Comparison of ENCODE assay signal across 17 cellular contexts in genomic region chr3:116093374-116093773, GRCh38.
DNase-seq lines count a peak whose midpoint lies in the region; ATAC-seq, FAIRE-seq and TF ChIP-seq lines count a peak whose summit lies in the region.
"Had no signal": no experiment of that assay in that cellular context is flagged by ENCODE, and none has a peak within 500 bp of the region (broad histone marks: within the 10 kb centered on the region; RNA-seq: fewer than 3 reads in every experiment).

No MANE protein-coding gene starts in this region.

- peak; percentile 42 for ATAC-seq in GM18907 (IDR thresholded peaks at IDR 0.05; ENCODE audit: unreplicated experiment)
- ATAC-seq in HepG2 = no peak
- no peak for ATAC-seq in CD4-positive, alpha-beta T cell (ENCODE audit: poor library complexity)
- ATAC-seq: HCT116 had no signal

- no peak overlapping the region for H3K4me3 Mint-ChIP-seq in CD4-positive, alpha-beta T cell
- no peak overlapping the region for H3K4me3 Mint-ChIP-seq in Caco-2 (ENCODE audit: unreplicated experiment)
- H3K4me3 Mint-ChIP-seq: CD14-positive monocyte; CD8-positive, alpha-beta memory T cell had no signal

- H3K4me3 ChIP-seq in HepG2 (replicated peaks in 1 of 3; ENCODE audit: insufficient read depth in 1 of 3, low read depth in 2 of 3, low read length in 3 of 3) = no peak overlapping the region
- no peak overlapping the region for H3K4me3 ChIP-seq in Caco-2 (ENCODE audit: low read depth, low read length)
- H3K4me3 ChIP-seq: GM23248 had no signal

- 1% methylated on average over 2 of the region's 2 CpGs for WGBS in HepG2 (ENCODE audit: low lambda C conversion rate)

- no peak for TF ChIP-seq CTCF in HepG2 (CRISPR knock-in tag; IDR thresholded peaks at IDR 0.05)
- TF ChIP-seq CTCF in CD4-positive, alpha-beta T cell (IDR thresholded peaks at IDR 0.05) = no peak
- TF ChIP-seq CTCF in Caco-2 (IDR thresholded peaks at IDR 0.05; ENCODE audit: insufficient read depth in 1 of 2, low read depth in 1 of 2, low read length in 1 of 2, severe bottlenecking in 1 of 2, unreplicated experiment in 1 of 2) = no peak

- no peak overlapping the region for H3K9ac ChIP-seq in HepG2 (ENCODE audit: insufficient read depth, low read depth, low read length)
- H3K9ac ChIP-seq: GM23248, KMS-11 had no signal

- TF ChIP-seq RAD21 in HepG2 (CRISPR knock-in tag; IDR thresholded peaks at IDR 0.05) = no peak

- DNase-seq in caudate nucleus (lab: John Stamatoyannopoulos, UW) (no peak), HepG2 (ENCODE audit: low spot score) (no peak), germinal center (ENCODE audit: low spot score) (no peak), NCI-H146 (lab: John Stamatoyannopoulos, UW) (no peak), Caco-2 (no peak)
- DNase-seq in CD4-positive, alpha-beta T cell = no peak
- DNase-seq: CD8-positive, alpha-beta memory T cell; DMS 273 treated with DMSO at 0.1 percent for 48 hours; DMS79 treated with DMSO at 0.1 percent for 48 hours; EL; GDM1; GM23248 had no signal

- no peak overlapping the region for H3K27ac Mint-ChIP-seq in CD4-positive, alpha-beta T cell
- no peak overlapping the region for H3K27ac Mint-ChIP-seq in Caco-2 (ENCODE audit: unreplicated experiment)
- H3K27ac Mint-ChIP-seq: CD14-positive monocyte; CD8-positive, alpha-beta memory T cell had no signal

- no peaks in the 10 kb centered on the region; a peak in 2 of 5 replicates for H3K27me3 ChIP-seq in HepG2 (ENCODE audit: control insufficient read depth in 1 of 2, insufficient read depth in 2 of 2, low read length in 2 of 2)
- H3K27me3 ChIP-seq in CD4-positive, alpha-beta T cell (ENCODE audit: control insufficient read depth, insufficient read depth, low read length) = no peaks in the 10 kb centered on the region
- no peaks in the 10 kb centered on the region for H3K27me3 ChIP-seq in Caco-2 (replicated peaks; ENCODE audit: control insufficient read depth, insufficient read depth, low read length)

- POLR2A ChIA-PET in HepG2 (lab: Yijun Ruan, JAX) = no interaction called here
- POLR2A ChIA-PET in CD4-positive, alpha-beta T cell (lab: Charles Lee) = no interaction called here
- POLR2A ChIA-PET in Caco-2 (lab: Charles Lee) = no interaction called here

- no peaks in the 10 kb centered on the region for H3K9me3 ChIP-seq in HepG2 (ENCODE audit: low read length)
- H3K9me3 ChIP-seq in CD4-positive, alpha-beta T cell (ENCODE audit: control insufficient read depth, low read length) = no peaks in the 10 kb centered on the region
- no peaks in the 10 kb centered on the region for H3K9me3 ChIP-seq in Caco-2

- H3K27me3 Mint-ChIP-seq in CD4-positive, alpha-beta T cell = no peaks in the 10 kb centered on the region
- H3K27me3 Mint-ChIP-seq in Caco-2 (ENCODE audit: insufficient read depth, unreplicated experiment) = no peaks in the 10 kb centered on the region
- H3K27me3 Mint-ChIP-seq: CD8-positive, alpha-beta memory T cell had no signal

- no peaks in the 10 kb centered on the region for H3K36me3 Mint-ChIP-seq in CD4-positive, alpha-beta T cell (ENCODE audit: low read depth)
- no peaks in the 10 kb centered on the region for H3K36me3 Mint-ChIP-seq in Caco-2 (ENCODE audit: insufficient read depth, unreplicated experiment)
- H3K36me3 Mint-ChIP-seq: CD14-positive monocyte; CD8-positive, alpha-beta memory T cell had no signal

- BruUV-seq in HepG2 (replicated peaks; lab: Mats Ljungman, UMichigan) (no TSS peak), Caco-2 (replicated peaks; lab: Mats Ljungman, UMichigan) (no TSS peak)

- in situ Hi-C loops in HepG2 (cut with HindIII; ENCODE audit: extremely low pct_ligation_motif_present, low pct_unique_long_range_greater_than_20kb) = no loop called here

- CTCF ChIA-PET in HepG2 (lab: Yijun Ruan, JAX; ENCODE audit: low intra/inter-chr PET ratio, low total read pairs) (no interaction called here), Caco-2 (lab: Charles Lee) (no interaction called here)
- CTCF ChIA-PET in CD4-positive, alpha-beta T cell (lab: Charles Lee) = no interaction called here

- no peak for TF ChIP-seq POLR2A in HepG2 (IDR thresholded peaks at IDR 0.05; ENCODE audit: insufficient read depth in 1 of 2, low read depth in 2 of 2, low read length in 2 of 2)

- H3K79me2 ChIP-seq in HepG2 (ENCODE audit: insufficient read depth, low read length) = no peaks in the 10 kb centered on the region

- H3K27ac ChIP-seq in caudate nucleus (ENCODE audit: low read depth, low read length) (peak overlapping the region; percentile 8), HepG2 (ENCODE audit: extremely low read length, insufficient read depth, low read length) (no peak overlapping the region)
- H3K27ac ChIP-seq in CD4-positive, alpha-beta T cell (ENCODE audit: low read depth, low read length) = no peak overlapping the region
- H3K27ac ChIP-seq: GM23248, KMS-11 had no signal

- H3K4me1 ChIP-seq in HepG2 (ENCODE audit: insufficient read depth, low read length) = no peaks in the 10 kb centered on the region
- H3K4me1 ChIP-seq in Caco-2 = no peaks in the 10 kb centered on the region

- intact Hi-C loops in HepG2 (cut with micrococcal nuclease; ENCODE audit: unreplicated experiment) = no loop called here
- intact Hi-C loops in CD4-positive, alpha-beta T cell (cut with DNase I, micrococcal nuclease) = no loop called here
- intact Hi-C loops in Caco-2 (cut with micrococcal nuclease; ENCODE audit: unreplicated experiment) = no loop called here

- no peak for FAIRE-seq in HepG2 (lab: Jason Lieb, UNC)
- FAIRE-seq: H54 had no signal

- no peaks in the 10 kb centered on the region for H3K9me3 Mint-ChIP-seq in CD4-positive, alpha-beta T cell
- H3K9me3 Mint-ChIP-seq in Caco-2 (ENCODE audit: unreplicated experiment) = no peaks in the 10 kb centered on the region

- no peak overlapping the region for H3K4me2 ChIP-seq in HepG2 (ENCODE audit: low read depth, low read length)
- H3K4me2 ChIP-seq: KMS-11 had no signal

- no peaks in the 10 kb centered on the region for H4K20me1 ChIP-seq in HepG2 (ENCODE audit: insufficient read depth, low read length)

- H3K4me1 Mint-ChIP-seq in CD4-positive, alpha-beta T cell (ENCODE audit: low read depth) = no peaks in the 10 kb centered on the region
- no peaks in the 10 kb centered on the region for H3K4me1 Mint-ChIP-seq in Caco-2 (ENCODE audit: low read depth, unreplicated experiment)
- H3K4me1 Mint-ChIP-seq: CD14-positive monocyte; CD8-positive, alpha-beta memory T cell had no signal

- no peak for TF ChIP-seq EP300 in HepG2 (IDR thresholded peaks at IDR 0.05; ENCODE audit: low read depth in 2 of 2, low read length in 2 of 2)
- TF ChIP-seq EP300 in HepG2 (CRISPR knock-in tag; IDR thresholded peaks at IDR 0.05; ENCODE audit: borderline replicate concordance) = no peak

- no peak overlapping the region for H2AFZ ChIP-seq in HepG2 (ENCODE audit: low read length)
- H2AFZ ChIP-seq: GM23248 had no signal

- H3K36me3 ChIP-seq in HepG2 (replicated peaks in 1 of 2; ENCODE audit: control insufficient read depth in 1 of 2, insufficient read depth in 2 of 2, low read length in 2 of 2) (no peaks in the 10 kb centered on the region), Caco-2 (ENCODE audit: control insufficient read depth, insufficient read depth, low read length) (no peaks in the 10 kb centered on the region)

TF ChIP-seq in HepG2, 621 proteins besides CTCF, POLR2A, EP300 and RAD21:
- no peak for TF ChIP-seq LCORL (IDR thresholded peaks at IDR 0.05)
- no peak for TF ChIP-seq LCORL (CRISPR knock-in tag; IDR thresholded peaks at IDR 0.05)
- no peak for TF ChIP-seq ZNF773 (CRISPR knock-in tag; IDR thresholded peaks at IDR 0.05; ENCODE audit: borderline replicate concordance)
- no peak for TF ChIP-seq SPEN (CRISPR knock-in tag; IDR thresholded peaks at IDR 0.05; ENCODE audit: low read depth)
- no peak for TF ChIP-seq ZBTB7B (CRISPR knock-in tag; IDR thresholded peaks at IDR 0.05)
- no peak for TF ChIP-seq IRF1 (CRISPR knock-in tag; IDR thresholded peaks at IDR 0.05; ENCODE audit: low read depth)
- TF ChIP-seq KAT7 (CRISPR knock-in tag; IDR thresholded peaks at IDR 0.05; ENCODE audit: borderline replicate concordance) = no peak
- TF ChIP-seq ATF7 (IDR thresholded peaks at IDR 0.05) = peak; percentile 60
- TF ChIP-seq ATF7 (CRISPR knock-in tag; IDR thresholded peaks at IDR 0.05) = no peak
- no peak for TF ChIP-seq TERF1 (CRISPR knock-in tag; IDR thresholded peaks at IDR 0.05)
